16 cellular contexts compared by ENCODE assay signal in the genomic region with DNA sequence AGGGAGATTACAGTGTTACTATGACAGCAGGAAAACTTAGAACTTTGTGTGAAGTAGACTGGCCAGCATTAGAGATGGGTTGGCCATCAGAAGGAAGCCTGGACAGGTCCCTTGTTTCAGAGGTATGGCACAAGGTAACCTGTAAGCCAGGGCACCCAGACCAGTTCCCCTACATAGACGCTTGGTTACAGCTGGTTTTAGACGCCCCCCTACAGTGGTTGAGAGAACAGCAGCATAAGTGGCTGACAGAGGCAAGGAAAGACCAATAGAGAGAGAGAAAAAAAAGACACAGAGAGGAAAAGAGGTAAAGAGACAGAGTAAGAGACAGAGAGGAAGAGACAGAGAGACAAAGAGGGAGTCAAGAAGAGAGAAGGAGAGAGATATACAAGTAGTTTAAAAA.
DNase-seq lines count a peak whose midpoint lies in the region; ATAC-seq and TF ChIP-seq lines count a peak whose summit lies in the region.
"Had no signal": no experiment of that assay in that cellular context is flagged by ENCODE, and none has a peak within 500 bp of the region (broad histone marks: within the 10 kb centered on the region; RNA-seq: fewer than 3 reads in every experiment).

No MANE protein-coding gene starts in this region.

- peak; percentile 20 for DNase-seq in Jurkat, Clone E6-1 (ENCODE audit: low read depth, low spot score)
- DNase-seq in WTC11 (ENCODE audit: low spot score), result peak; percentile 45
- peak; percentile 67 for DNase-seq in mesendoderm
- peak; percentile 60 for DNase-seq in retinal pigment epithelial cell (ENCODE audit: low read depth)
- DNase-seq in CD1c-positive myeloid dendritic cell (ENCODE audit: extremely low spot score), result no peak
- DNase-seq in H4 (ENCODE audit: low spot score), result no peak
- no peak for DNase-seq in ACHN
- no peak for DNase-seq in activated T-cell treated with anti-CD3 and anti-CD28 coated beads, Interleukin-2, amount 50 U/mL, for 48 hours
- DNase-seq: AML-193; CD4-positive, alpha-beta memory T cell; DMS53; DND-41; EL; H7 had no signal

- no peak for TF ChIP-seq CTCF in WTC11 (IDR thresholded peaks at IDR 0.05)
- TF ChIP-seq CTCF in retinal pigment epithelial cell (conservative IDR thresholded peaks at IDR 0.05; ENCODE audit: low read depth, low read length), result no peak

- CTCF ChIA-PET in WTC11 (lab: Charles Lee), result no interaction called here

- H3K79me2 ChIP-seq in mesendoderm (ENCODE audit: control insufficient read depth, insufficient read depth, low read length), result no peaks in the 10 kb centered on the region

- H3K4me1 Mint-ChIP-seq in WTC11, result peaks cover 23% of the 10 kb centered on the region
- H3K4me1 Mint-ChIP-seq: CD4-positive, alpha-beta memory T cell had no signal

- H3K4me3 Mint-ChIP-seq in WTC11, result no peak overlapping the region
- H3K4me3 Mint-ChIP-seq: CD4-positive, alpha-beta memory T cell had no signal

- no peak overlapping the region for H3K4me3 ChIP-seq in Jurkat, Clone E6-1 (ENCODE audit: low read length)
- H3K4me3 ChIP-seq in mesendoderm (ENCODE audit: low read length), result no peak overlapping the region
- H3K4me3 ChIP-seq in retinal pigment epithelial cell (ENCODE audit: low read length), result no peak overlapping the region

- peaks cover 39% of the 10 kb centered on the region for H3K9me3 Mint-ChIP-seq in WTC11

- H3K27me3 ChIP-seq in mesendoderm (ENCODE audit: insufficient read depth, low read length, poor library complexity), result no peaks in the 10 kb centered on the region

- peak overlapping the region; percentile 96 for H3K18ac ChIP-seq in mesendoderm (ENCODE audit: low read length)

- no peaks in the 10 kb centered on the region for H3K36me3 ChIP-seq in mesendoderm (ENCODE audit: control insufficient read depth, insufficient read depth, low read length)

- no peak overlapping the region for H3K9ac ChIP-seq in mesendoderm (ENCODE audit: low read length)
- H3K9ac ChIP-seq: KMS-11 had no signal

- H3K56ac ChIP-seq in mesendoderm (ENCODE audit: low read length), result peak overlapping the region; percentile 44

- in situ Hi-C loops in ACHN (cut with HindIII; ENCODE audit: low pct_ligation_motif_present, low pct_unique_long_range_greater_than_20kb, low sequenced_read_pairs), result no loop called here

- H4K8ac ChIP-seq in mesendoderm (ENCODE audit: low read depth, low read length), result no peak overlapping the region

- no peak for ATAC-seq in WTC11

- H2AK5ac ChIP-seq in mesendoderm (ENCODE audit: low read length), result no peak overlapping the region

- no peaks in the 10 kb centered on the region for H3K27me3 Mint-ChIP-seq in WTC11 (ENCODE audit: low read depth)

- H3K27ac ChIP-seq in mesendoderm (ENCODE audit: low read depth, low read length), result peak overlapping the region; percentile 26
- H3K27ac ChIP-seq: C4-2B, KMS-11 had no signal

- no peak overlapping the region for H3K23ac ChIP-seq in mesendoderm (ENCODE audit: low read length)

- peaks cover 26% of the 10 kb centered on the region for H3K36me3 Mint-ChIP-seq in WTC11
- H3K36me3 Mint-ChIP-seq: CD4-positive, alpha-beta memory T cell had no signal

- no CpG with 5 or more reads among the region's 2 CpGs for WGBS in mesendoderm (ENCODE audit: extremely low coverage, insufficient coverage, low lambda C conversion rate)

- no peak overlapping the region for H3K27ac Mint-ChIP-seq in WTC11
- H3K27ac Mint-ChIP-seq: CD4-positive, alpha-beta memory T cell had no signal

- no peak overlapping the region for H4K5ac ChIP-seq in mesendoderm (ENCODE audit: low read length)

- POLR2A ChIA-PET in WTC11 (lab: Charles Lee), result no interaction called here

- H2BK5ac ChIP-seq in mesendoderm (ENCODE audit: low read length), result peak overlapping the region; percentile 48

- no peak overlapping the region for H3K4ac ChIP-seq in mesendoderm (ENCODE audit: low read depth, low read length)

- no peak overlapping the region for H2BK15ac ChIP-seq in mesendoderm (replicated peaks; ENCODE audit: low read depth)

- no peaks in the 10 kb centered on the region for H3K4me1 ChIP-seq in mesendoderm (ENCODE audit: control insufficient read depth, low read depth, low read length)

- no peak overlapping the region for H3K4me2 ChIP-seq in mesendoderm (ENCODE audit: low read length)
- H3K4me2 ChIP-seq: KMS-11 had no signal

- no peaks in the 10 kb centered on the region for H3K79me1 ChIP-seq in mesendoderm (ENCODE audit: low read length)

- H2BK120ac ChIP-seq in mesendoderm (ENCODE audit: low read depth, low read length), result peak overlapping the region; percentile 47

TF ChIP-seq in WTC11, 78 proteins besides CTCF, POLR2A, EP300 and RAD21:
- TF ChIP-seq ETV6 (CRISPR knock-in tag; IDR thresholded peaks at IDR 0.05) (no peak), FOXP1 (CRISPR knock-in tag; IDR thresholded peaks at IDR 0.05; ENCODE audit: borderline replicate concordance) (no peak), ZNF232 (CRISPR knock-in tag; IDR thresholded peaks at IDR 0.05) (no peak), FOXJ3 (CRISPR knock-in tag; IDR thresholded peaks at IDR 0.05; ENCODE audit: borderline replicate concordance) (no peak), RORB (CRISPR knock-in tag; IDR thresholded peaks at IDR 0.05) (no peak), MXD4 (CRISPR knock-in tag; IDR thresholded peaks at IDR 0.05; ENCODE audit: borderline replicate concordance) (no peak), ZNF138 (CRISPR knock-in tag; conservative IDR thresholded peaks at IDR 0.05) (no peak)
- TF ChIP-seq, protein P1, sequence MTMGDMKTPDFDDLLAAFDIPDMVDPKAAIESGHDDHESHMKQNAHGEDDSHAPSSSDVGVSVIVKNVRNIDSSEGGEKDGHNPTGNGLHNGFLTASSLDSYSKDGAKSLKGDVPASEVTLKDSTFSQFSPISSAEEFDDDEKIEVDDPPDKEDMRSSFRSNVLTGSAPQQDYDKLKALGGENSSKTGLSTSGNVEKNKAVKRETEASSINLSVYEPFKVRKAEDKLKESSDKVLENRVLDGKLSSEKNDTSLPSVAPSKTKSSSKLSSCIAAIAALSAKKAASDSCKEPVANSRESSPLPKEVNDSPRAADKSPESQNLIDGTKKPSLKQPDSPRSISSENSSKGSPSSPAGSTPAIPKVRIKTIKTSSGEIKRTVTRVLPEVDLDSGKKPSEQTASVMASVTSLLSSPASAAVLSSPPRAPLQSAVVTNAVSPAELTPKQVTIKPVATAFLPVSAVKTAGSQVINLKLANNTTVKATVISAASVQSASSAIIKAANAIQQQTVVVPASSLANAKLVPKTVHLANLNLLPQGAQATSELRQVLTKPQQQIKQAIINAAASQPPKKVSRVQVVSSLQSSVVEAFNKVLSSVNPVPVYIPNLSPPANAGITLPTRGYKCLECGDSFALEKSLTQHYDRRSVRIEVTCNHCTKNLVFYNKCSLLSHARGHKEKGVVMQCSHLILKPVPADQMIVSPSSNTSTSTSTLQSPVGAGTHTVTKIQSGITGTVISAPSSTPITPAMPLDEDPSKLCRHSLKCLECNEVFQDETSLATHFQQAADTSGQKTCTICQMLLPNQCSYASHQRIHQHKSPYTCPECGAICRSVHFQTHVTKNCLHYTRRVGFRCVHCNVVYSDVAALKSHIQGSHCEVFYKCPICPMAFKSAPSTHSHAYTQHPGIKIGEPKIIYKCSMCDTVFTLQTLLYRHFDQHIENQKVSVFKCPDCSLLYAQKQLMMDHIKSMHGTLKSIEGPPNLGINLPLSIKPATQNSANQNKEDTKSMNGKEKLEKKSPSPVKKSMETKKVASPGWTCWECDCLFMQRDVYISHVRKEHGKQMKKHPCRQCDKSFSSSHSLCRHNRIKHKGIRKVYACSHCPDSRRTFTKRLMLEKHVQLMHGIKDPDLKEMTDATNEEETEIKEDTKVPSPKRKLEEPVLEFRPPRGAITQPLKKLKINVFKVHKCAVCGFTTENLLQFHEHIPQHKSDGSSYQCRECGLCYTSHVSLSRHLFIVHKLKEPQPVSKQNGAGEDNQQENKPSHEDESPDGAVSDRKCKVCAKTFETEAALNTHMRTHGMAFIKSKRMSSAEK (CRISPR knock-in tag; IDR thresholded peaks at IDR 0.05; ENCODE audit: borderline replicate concordance), result no peak
- TF ChIP-seq, protein P2, sequence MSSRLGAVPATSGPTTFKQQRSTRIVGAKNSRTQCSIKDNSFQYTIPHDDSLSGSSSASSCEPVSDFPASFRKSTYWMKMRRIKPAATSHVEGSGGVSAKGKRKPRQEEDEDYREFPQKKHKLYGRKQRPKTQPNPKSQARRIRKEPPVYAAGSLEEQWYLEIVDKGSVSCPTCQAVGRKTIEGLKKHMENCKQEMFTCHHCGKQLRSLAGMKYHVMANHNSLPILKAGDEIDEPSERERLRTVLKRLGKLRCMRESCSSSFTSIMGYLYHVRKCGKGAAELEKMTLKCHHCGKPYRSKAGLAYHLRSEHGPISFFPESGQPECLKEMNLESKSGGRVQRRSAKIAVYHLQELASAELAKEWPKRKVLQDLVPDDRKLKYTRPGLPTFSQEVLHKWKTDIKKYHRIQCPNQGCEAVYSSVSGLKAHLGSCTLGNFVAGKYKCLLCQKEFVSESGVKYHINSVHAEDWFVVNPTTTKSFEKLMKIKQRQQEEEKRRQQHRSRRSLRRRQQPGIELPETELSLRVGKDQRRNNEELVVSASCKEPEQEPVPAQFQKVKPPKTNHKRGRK (CRISPR knock-in tag; IDR thresholded peaks at IDR 0.05; ENCODE audit: borderline replicate concordance), result no peak
- TF ChIP-seq, protein P3, sequence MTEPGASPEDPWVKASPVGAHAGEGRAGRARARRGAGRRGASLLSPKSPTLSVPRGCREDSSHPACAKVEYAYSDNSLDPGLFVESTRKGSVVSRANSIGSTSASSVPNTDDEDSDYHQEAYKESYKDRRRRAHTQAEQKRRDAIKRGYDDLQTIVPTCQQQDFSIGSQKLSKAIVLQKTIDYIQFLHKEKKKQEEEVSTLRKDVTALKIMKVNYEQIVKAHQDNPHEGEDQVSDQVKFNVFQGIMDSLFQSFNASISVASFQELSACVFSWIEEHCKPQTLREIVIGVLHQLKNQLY (CRISPR knock-in tag; IDR thresholded peaks at IDR 0.05), result no peak

Comparison
In these comparisons a context has a peak if more than half of its experiments do, and no peak if none do; other contexts are left out.
1. DNase-seq: peak in Jurkat, Clone E6-1 (single experiment), WTC11 (single experiment), mesendoderm (single experiment) and retinal pigment epithelial cell (single experiment); none in CD1c-positive myeloid dendritic cell (single experiment), H4 (single experiment), ACHN (single experiment) and activated T-cell treated with anti-CD3 and anti-CD28 coated beads, Interleukin-2, amount 50 U/mL, for 48 hours (0 of 2).